8 cellular contexts compared by ENCODE assay signal in the genomic region with DNA sequence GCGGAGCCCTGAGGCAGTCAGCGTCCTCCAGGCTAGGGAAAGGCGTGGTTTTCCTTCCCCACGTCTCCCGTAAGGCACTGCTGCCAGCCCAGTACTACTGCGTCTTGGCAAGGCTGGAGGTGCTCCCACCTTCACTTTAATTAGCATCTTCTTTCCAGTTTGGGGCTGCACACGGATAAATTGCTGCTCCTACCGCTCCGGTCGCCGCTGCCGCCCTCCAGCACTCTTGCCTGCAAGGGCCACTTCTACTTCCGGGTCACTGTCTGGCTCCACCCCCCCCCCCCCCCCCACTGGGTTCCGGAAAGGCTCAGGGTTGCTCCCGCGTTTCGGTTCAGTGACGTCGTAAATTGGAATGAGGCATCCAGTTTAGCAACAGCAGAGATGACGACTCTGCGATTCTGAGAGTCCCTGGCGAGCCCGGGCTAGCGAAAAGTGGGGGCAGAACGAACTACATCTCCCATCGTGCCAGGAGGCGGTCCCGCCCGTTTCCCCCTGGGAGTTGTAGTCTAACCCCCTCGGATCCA. TPM values are rescaled to one million over a fixed set of nuclear protein-coding genes. Genes with fewer than 3 reads are reported as not detected.
A peak's percentile ranks its signal among the peaks of the same experiment; 100 is the strongest.
DNase-seq lines count a peak whose midpoint lies in the region; ATAC-seq, FAIRE-seq and TF ChIP-seq lines count a peak whose summit lies in the region.

A gene (minus strand): TSS at position 247 of the 524 bp plus-strand sequence. CDS start 100 bp downstream, at position 147.

- H4K20me1 ChIP-seq in Loucy (ENCODE audit: insufficient read depth, low read length, poor library complexity, severe bottlenecking): no peaks in the 10 kb centered on the region

- peak within 1 kb of the TSS; percentile 96 for H2AFZ ChIP-seq in Loucy (ENCODE audit: low read length)

- no peaks in the 10 kb centered on the region for H3K9me3 ChIP-seq in Loucy (ENCODE audit: insufficient read depth, low read depth, low read length)
- no peaks in the 10 kb centered on the region for H3K9me3 ChIP-seq in RWPE2 (ENCODE audit: severe bottlenecking)

- H3K9me2 ChIP-seq in Loucy (replicated peaks; ENCODE audit: low read depth, low read length): no peaks in the 10 kb centered on the region

- peak within 1 kb of the TSS; percentile 91 for H3K27ac Mint-ChIP-seq in activated T-helper 2 cell treated with anti-CD3 and anti-CD28 coated beads, Interferon-gamma antibody, Interleukin-2, Interleukin-4, amounts not matched to agents 10 μg/mL and 5 μg/mL and 100 μg/mL, durations not matched to agents 14 hours and 24 hours and 36 hours
- peak within 1 kb of the TSS; percentile 68 to 95 for H3K27ac Mint-ChIP-seq in natural killer cell treated with Interleukin-12 subunit alpha and Interleukin-12 subunit beta and Interleukin-15 and Interleukin-18, amount 100 ng/mL, for 72 hours

- no peak for TF ChIP-seq CTCF in Loucy (conservative IDR thresholded peaks at IDR 0.05; ENCODE audit: low read length)
- TF ChIP-seq CTCF in RWPE2 (IDR thresholded peaks at IDR 0.05; ENCODE audit: poor library complexity, severe bottlenecking): no peak

- ATAC-seq in RWPE2 (ENCODE audit: low read depth): peak; percentile 88
- peak; percentile 92 to 96 for ATAC-seq in natural killer cell treated with Interleukin-12 subunit alpha and Interleukin-12 subunit beta and Interleukin-15 and Interleukin-18, amount 100 ng/mL, for 72 hours

- intact Hi-C loops in activated T-helper 2 cell treated with anti-CD3 and anti-CD28 coated beads, Interferon-gamma antibody, Interleukin-2, Interleukin-4, amounts not matched to agents 10 μg/mL and 5 μg/mL and 100 μg/mL, durations not matched to agents 14 hours and 24 hours and 36 hours (cut with micrococcal nuclease): loop anchor here (1.0 to 2.0 kb wide), 7 partner anchors 10 to 677 kb away; a partner anchor contains a TSS

- H3F3A ChIP-seq in Loucy (ENCODE audit: low read depth): no peaks in the 10 kb centered on the region

- peak within 1 kb of the TSS; percentile 89 for H3K9ac ChIP-seq in Loucy (ENCODE audit: low read depth, low read length, poor library complexity, severe bottlenecking)

- peaks cover 14% of the 10 kb centered on the region; the same call in 1 of the 2 replicates for H3K36me3 ChIP-seq in Loucy (ENCODE audit: insufficient read depth, low read length)
- peaks cover 68% of the 10 kb centered on the region for H3K36me3 ChIP-seq in RWPE2 (ENCODE audit: low read depth)

- peaks cover 44% of the 10 kb centered on the region for H3K4me1 Mint-ChIP-seq in activated T-helper 2 cell treated with anti-CD3 and anti-CD28 coated beads, Interferon-gamma antibody, Interleukin-2, Interleukin-4, amounts not matched to agents 10 μg/mL and 5 μg/mL and 100 μg/mL, durations not matched to agents 14 hours and 24 hours and 36 hours (ENCODE audit: low read depth)
- peaks cover 37 to 50% of the 10 kb centered on the region in 2 donors for H3K4me1 Mint-ChIP-seq in natural killer cell treated with Interleukin-12 subunit alpha and Interleukin-12 subunit beta and Interleukin-15 and Interleukin-18, amount 100 ng/mL, for 72 hours (ENCODE audit: low read depth in 2 of 2)

- peak within 1 kb of the TSS; percentile 97 for H3K4me3 Mint-ChIP-seq in activated T-helper 2 cell treated with anti-CD3 and anti-CD28 coated beads, Interferon-gamma antibody, Interleukin-2, Interleukin-4, amounts not matched to agents 10 μg/mL and 5 μg/mL and 100 μg/mL, durations not matched to agents 14 hours and 24 hours and 36 hours (ENCODE audit: low read depth)
- peak within 1 kb of the TSS; percentile 91 for H3K4me3 Mint-ChIP-seq in natural killer cell treated with Interleukin-12 subunit alpha and Interleukin-12 subunit beta and Interleukin-15 and Interleukin-18, amount 100 ng/mL, for 72 hours

- H3K27me3 ChIP-seq in Loucy (ENCODE audit: insufficient read depth, low read length, poor library complexity, severe bottlenecking) (no peaks in the 10 kb centered on the region), RWPE2 (ENCODE audit: insufficient read depth, poor library complexity, severe bottlenecking) (no peaks in the 10 kb centered on the region)

- H3K36me3 Mint-ChIP-seq in activated T-helper 2 cell treated with anti-CD3 and anti-CD28 coated beads, Interferon-gamma antibody, Interleukin-2, Interleukin-4, amounts not matched to agents 10 μg/mL and 5 μg/mL and 100 μg/mL, durations not matched to agents 14 hours and 24 hours and 36 hours (ENCODE audit: low read depth): peaks cover 53% of the 10 kb centered on the region
- H3K36me3 Mint-ChIP-seq in natural killer cell treated with Interleukin-12 subunit alpha and Interleukin-12 subunit beta and Interleukin-15 and Interleukin-18, amount 100 ng/mL, for 72 hours: peaks cover 23% of the 10 kb centered on the region

- TF ChIP-seq POLR2A in H54 (IDR thresholded peaks at IDR 0.05; ENCODE audit: low read depth, low read length): peak; percentile 44; the same call in 1 of the 2 replicates

- peak within 1 kb of the TSS; percentile 98 for H3K4me2 ChIP-seq in Loucy (ENCODE audit: low read depth, low read length, poor library complexity, severe bottlenecking)

- H3K79me2 ChIP-seq in Loucy (ENCODE audit: insufficient read depth, low read length): peaks cover 69% of the 10 kb centered on the region

- H3K4me1 ChIP-seq in Loucy (ENCODE audit: insufficient read depth, low read length, poor library complexity, severe bottlenecking): peaks cover 39% of the 10 kb centered on the region
- H3K4me1 ChIP-seq in RWPE2 (ENCODE audit: insufficient read depth, poor library complexity, severe bottlenecking): peaks cover 18% of the 10 kb centered on the region

- H3K27me3 Mint-ChIP-seq in activated T-helper 2 cell treated with anti-CD3 and anti-CD28 coated beads, Interferon-gamma antibody, Interleukin-2, Interleukin-4, amounts not matched to agents 10 μg/mL and 5 μg/mL and 100 μg/mL, durations not matched to agents 14 hours and 24 hours and 36 hours (ENCODE audit: low read depth): no peaks in the 10 kb centered on the region
- H3K27me3 Mint-ChIP-seq in natural killer cell treated with Interleukin-12 subunit alpha and Interleukin-12 subunit beta and Interleukin-15 and Interleukin-18, amount 100 ng/mL, for 72 hours: no peaks in the 10 kb centered on the region

- H3K4me3 ChIP-seq in Loucy (ENCODE audit: low read length, poor library complexity, severe bottlenecking) (peak within 1 kb of the TSS; percentile 93), RWPE2 (ENCODE audit: severe bottlenecking) (peak within 1 kb of the TSS; percentile 67)

- H3K27ac ChIP-seq in RWPE2 (ENCODE audit: poor library complexity, severe bottlenecking): peak within 1 kb of the TSS; percentile 76

- DNase-seq in Daoy (ENCODE audit: low read depth) (peak; percentile 96), H54 (ENCODE audit: insufficient read length, low spot score) (peak; percentile 30), RWPE2 (ENCODE audit: low spot score) (peak; percentile 99), fibroblast of peridontal ligament (ENCODE audit: extremely low read depth) (peak; percentile 97)
- DNase-seq in activated T-helper 2 cell treated with anti-CD3 and anti-CD28 coated beads, Interferon-gamma antibody, Interleukin-2, Interleukin-4, amounts not matched to agents 10 μg/mL and 5 μg/mL and 100 μg/mL, durations not matched to agents 14 hours and 24 hours and 36 hours (ENCODE audit: low spot score): peak; percentile 89
- peak; percentile 94 for DNase-seq in natural killer cell treated with Interleukin-12 subunit alpha and Interleukin-12 subunit beta and Interleukin-15 and Interleukin-18, amount 100 ng/mL, for 72 hours (ENCODE audit: low spot score)
- DNase-seq in stimulated activated naive CD4-positive, alpha-beta T cell treated with Interleukin-2 at 50 U/mL for 16 hours (lab: John Stamatoyannopoulos, UW): peak; percentile 94

- FAIRE-seq in H54 (lab: Jason Lieb, UNC): no peak

- no peaks in the 10 kb centered on the region for H3K9me3 Mint-ChIP-seq in activated T-helper 2 cell treated with anti-CD3 and anti-CD28 coated beads, Interferon-gamma antibody, Interleukin-2, Interleukin-4, amounts not matched to agents 10 μg/mL and 5 μg/mL and 100 μg/mL, durations not matched to agents 14 hours and 24 hours and 36 hours
- H3K9me3 Mint-ChIP-seq in natural killer cell treated with Interleukin-12 subunit alpha and Interleukin-12 subunit beta and Interleukin-15 and Interleukin-18, amount 100 ng/mL, for 72 hours: no peaks in the 10 kb centered on the region

RNA-seq across cellular contexts. Expression of the gene that starts here (rescaled TPM):
- 308 and 348 TPM in 2 replicates for total RNA-seq in Daoy (2014; rRNA removed; shearing (Covaris generic))
- 194 and 202 TPM in 2 replicates for total RNA-seq in activated T-helper 2 cell treated with anti-CD3 and anti-CD28 coated beads, Interferon-gamma antibody, Interleukin-2, Interleukin-4, amounts not matched to agents 10 μg/mL and 5 μg/mL and 100 μg/mL, durations not matched to agents 14 hours and 24 hours and 36 hours
- total RNA-seq in natural killer cell treated with Interleukin-12 subunit alpha and Interleukin-12 subunit beta and Interleukin-15 and Interleukin-18, amount 100 ng/mL, for 72 hours: 100 to 1,000 TPM; 196 to 199 TPM

Comparison
In these comparisons a context has a peak if more than half of its experiments do, and no peak if none do; other contexts are left out.
1. Peak in every context shown above with its lines: DNase-seq, ATAC-seq, H3K4me3 ChIP-seq and H3K27ac ChIP-seq.
2. DNase-seq: peak in every context shown above with its lines; median percentile 99 in RWPE2; 97 in fibroblast of peridontal ligament; 96 in Daoy; 94 in natural killer cell treated with Interleukin-12 subunit alpha and Interleukin-12 subunit beta and Interleukin-15 and Interleukin-18, amount 100 ng/mL, for 72 hours; 94 in stimulated activated naive CD4-positive, alpha-beta T cell treated with Interleukin-2 at 50 U/mL for 16 hours; 89 in activated T-helper 2 cell treated with anti-CD3 and anti-CD28 coated beads, Interferon-gamma antibody, Interleukin-2, Interleukin-4, amounts not matched to agents 10 μg/mL and 5 μg/mL and 100 μg/mL, durations not matched to agents 14 hours and 24 hours and 36 hours; 30 in H54.